9 cellular contexts compared by ENCODE assay signal in genomic region chr9:136882109-136882946, GRCh38. TPM values are rescaled to one million over a fixed set of nuclear protein-coding genes. Genes with fewer than 3 reads are reported as not detected.
DNase-seq lines count a peak whose midpoint lies in the region; ATAC-seq and TF ChIP-seq lines count a peak whose summit lies in the region.
"Had no signal": no experiment of that assay in that cellular context is flagged by ENCODE, and none has a peak within 500 bp of the region (broad histone marks: within the 10 kb centered on the region; RNA-seq: fewer than 3 reads in every experiment).

No MANE protein-coding gene starts in this region.

- peak overlapping the region; percentile 80 for H3K4me3 Mint-ChIP-seq in activated T-helper 17 cell treated with anti-CD3 and anti-CD28 coated beads, Interleukin-2, amount 50 U/mL, for 72 hours

- no peaks in the 10 kb centered on the region for H4K20me1 ChIP-seq in PC-9 (ENCODE audit: insufficient read depth)

- no peaks in the 10 kb centered on the region for H3K27me3 Mint-ChIP-seq in activated T-helper 17 cell treated with anti-CD3 and anti-CD28 coated beads, Interleukin-2, amount 50 U/mL, for 72 hours

- H3F3A ChIP-seq in PC-9 (ENCODE audit: insufficient read depth, low read depth) = peaks cover 35% of the 10 kb centered on the region

- DNase-seq in AG08395 (ENCODE audit: low spot score) = peak; percentile 87
- DNase-seq in PC-9 = peak; percentile 87 to 91
- peak; percentile 58 for DNase-seq in left ventricle myocardium superior
- DNase-seq in stimulated activated CD4-positive, alpha-beta T cell treated with anti-CD3 and anti-CD28 coated beads, Interleukin-2, amount 100 ng/mL, for 24 hours = peak; percentile 90 to 93
- DNase-seq in NCI-H2029 treated with DMSO at 0.1 percent for 48 hours (lab: John Stamatoyannopoulos, UW) = no peak
- no peak for DNase-seq in KG1 (lab: John Stamatoyannopoulos, UW)

- H3K9me3 ChIP-seq in PC-9 (ENCODE audit: insufficient read depth, low read depth) = no peaks in the 10 kb centered on the region
- H3K9me3 ChIP-seq: tibial artery had no signal

- POLR2A ChIA-PET in PC-9 (lab: Charles Lee; ENCODE audit: unreplicated experiment) = interaction anchor here (0.5 to 0.7 kb wide), 5 partner anchors 9 to 373 kb away, joined by 3 to 12 read pairs (median 5); partner anchors contain the start of genes EDF1 and NELFB

- peak overlapping the region; percentile 74 for H2AFZ ChIP-seq in PC-9

- peaks cover 16% of the 10 kb centered on the region for H3K79me2 ChIP-seq in PC-9 (ENCODE audit: low read depth)

- no peaks in the 10 kb centered on the region for H3K36me3 ChIP-seq in PC-9 (ENCODE audit: low read depth)
- H3K36me3 ChIP-seq: tibial artery had no signal

- no peaks in the 10 kb centered on the region for H3K27me3 ChIP-seq in PC-9 (ENCODE audit: insufficient read depth, low read depth)

- no TSS peak for BruUV-seq in PC-9 (replicated peaks; lab: Mats Ljungman, UMichigan)

- H3K4me3 ChIP-seq in PC-9 = peak overlapping the region; percentile 44; the same call in 1 of the 2 replicates
- H3K4me3 ChIP-seq: tibial artery had no signal

- H3K36me3 Mint-ChIP-seq in activated T-helper 17 cell treated with anti-CD3 and anti-CD28 coated beads, Interleukin-2, amount 50 U/mL, for 72 hours (ENCODE audit: low read depth) = peaks cover 5% of the 10 kb centered on the region

- H3K4me1 ChIP-seq in PC-9 (replicated peaks; ENCODE audit: insufficient read depth) = peaks cover 32% of the 10 kb centered on the region

- intact Hi-C loops in PC-9 (cut with micrococcal nuclease; ENCODE audit: unreplicated experiment) = loop anchor here (1.0 to 5.0 kb wide), 3 partner anchors 16 to 60 kb away; partner anchors contain the start of genes EDF1, FBXW5 and PHPT1
- intact Hi-C loops in left ventricle myocardium superior (cut with micrococcal nuclease) = no loop called here

- peak overlapping the region; percentile 90 for H3K27ac Mint-ChIP-seq in activated T-helper 17 cell treated with anti-CD3 and anti-CD28 coated beads, Interleukin-2, amount 50 U/mL, for 72 hours

- peak; percentile 25; the same call in 1 of the 2 replicates for TF ChIP-seq CTCF in PC-9 (conservative IDR thresholded peaks at IDR 0.05)

- CTCF ChIA-PET in PC-9 (lab: Charles Lee) = interaction anchor here (0.7 kb wide), 1 partner anchor 659 kb away, joined by 4 read pairs; no protein-coding TSS in a partner anchor

- peak overlapping the region; percentile 76 for H3K4me2 ChIP-seq in PC-9

- H3K9me3 Mint-ChIP-seq in activated T-helper 17 cell treated with anti-CD3 and anti-CD28 coated beads, Interleukin-2, amount 50 U/mL, for 72 hours = no peaks in the 10 kb centered on the region

- ATAC-seq in GM21381 (IDR thresholded peaks at IDR 0.05; ENCODE audit: unreplicated experiment) = peak; percentile 19
- ATAC-seq in activated T-helper 17 cell treated with anti-CD3 and anti-CD28 coated beads, Interleukin-2, amount 50 U/mL, for 72 hours (replicated peaks) = peak; percentile 66
- no peak for ATAC-seq in left ventricle myocardium superior

- peak overlapping the region; percentile 38 for H3K27ac ChIP-seq in PC-9
- H3K27ac ChIP-seq: tibial artery had no signal

- no peaks in the 10 kb centered on the region for H3K9me2 ChIP-seq in PC-9 (ENCODE audit: insufficient read depth)

- peaks cover 12% of the 10 kb centered on the region for H3K4me1 Mint-ChIP-seq in activated T-helper 17 cell treated with anti-CD3 and anti-CD28 coated beads, Interleukin-2, amount 50 U/mL, for 72 hours

RNA-seq across cellular contexts. Expression of gene TRAF2, which starts 4.0 kb away (rescaled TPM):
- total RNA-seq in PC-9 (2021) (42.7 and 48.0 TPM in 2 replicates), left ventricle myocardium superior (11.4 TPM)
- total RNA-seq in activated T-helper 17 cell treated with anti-CD3 and anti-CD28 coated beads, Interleukin-2, amount 50 U/mL, for 72 hours = 10 to 100 TPM; 54.4 to 56.8 TPM

RNA-seq across cellular contexts. Expression of gene EDF1, which starts 16.2 kb away (rescaled TPM):
- 275 and 338 TPM in 2 replicates for total RNA-seq in PC-9 (2021)
- 100 to 1,000 TPM; 221 to 265 TPM for total RNA-seq in activated T-helper 17 cell treated with anti-CD3 and anti-CD28 coated beads, Interleukin-2, amount 50 U/mL, for 72 hours
- 354 TPM for total RNA-seq in left ventricle myocardium superior

RNA-seq across cellular contexts. Expression of gene MAMDC4, which starts 30.2 kb away (rescaled TPM):
- 9.2 and 11.6 TPM in 2 replicates for total RNA-seq in PC-9 (2021)
- total RNA-seq in activated T-helper 17 cell treated with anti-CD3 and anti-CD28 coated beads, Interleukin-2, amount 50 U/mL, for 72 hours = 10 to 100 TPM; 18.6 to 27.4 TPM
- total RNA-seq in left ventricle myocardium superior = 12.9 TPM

RNA-seq across cellular contexts. Expression of gene PHPT1, which starts 33.1 kb away (rescaled TPM):
- total RNA-seq in PC-9 (2021) (112 and 114 TPM in 2 replicates), left ventricle myocardium superior (357 TPM)
- total RNA-seq in activated T-helper 17 cell treated with anti-CD3 and anti-CD28 coated beads, Interleukin-2, amount 50 U/mL, for 72 hours = 100 to 1,000 TPM; 138 to 194 TPM

RNA-seq across cellular contexts. Expression of gene AJM1, which starts 40.0 kb away (rescaled TPM):
- 5.3 and 5.9 TPM in 2 replicates for total RNA-seq in PC-9 (2021)
- 10 to 100 TPM in 1 of 2 donors, 1 to 10 TPM in 1; 4.3 to 12.9 TPM for total RNA-seq in activated T-helper 17 cell treated with anti-CD3 and anti-CD28 coated beads, Interleukin-2, amount 50 U/mL, for 72 hours
- total RNA-seq in left ventricle myocardium superior = 9.1 TPM

Comparison
In these comparisons a context has a peak if more than half of its experiments do, and no peak if none do; other contexts are left out.
1. DNase-seq: peak in AG08395 (single experiment), PC-9 (2 of 2), left ventricle myocardium superior (single experiment) and stimulated activated CD4-positive, alpha-beta T cell treated with anti-CD3 and anti-CD28 coated beads, Interleukin-2, amount 100 ng/mL, for 24 hours (2 of 2); none in NCI-H2029 treated with DMSO at 0.1 percent for 48 hours (single experiment) and KG1 (single experiment).